ENCODE assay signal across 23 cellular contexts in the genomic region with DNA sequence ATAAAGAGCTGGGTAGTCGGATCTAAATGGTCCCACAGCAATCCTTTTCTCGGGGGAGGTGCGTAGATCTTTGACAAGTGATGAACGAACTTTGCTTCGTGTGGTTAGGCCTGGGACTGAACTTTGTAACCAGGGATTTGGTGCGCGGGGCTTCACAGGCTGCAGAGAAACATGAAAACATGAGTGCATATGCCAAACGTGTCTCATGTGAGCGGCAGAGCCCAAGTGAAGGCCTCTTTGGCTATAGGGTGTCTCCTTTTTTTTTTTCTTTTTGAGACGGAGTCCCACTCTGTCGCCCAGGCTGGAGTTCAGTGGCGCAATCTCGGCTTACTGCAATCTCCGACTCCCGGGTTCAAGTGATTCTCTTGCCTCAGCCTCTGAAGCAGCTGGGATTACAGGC.
"Had no signal": no experiment of that assay in that cellular context is flagged by ENCODE, and none has a peak within 500 bp of the region (broad histone marks: within the 10 kb centered on the region; RNA-seq: fewer than 3 reads in every experiment).

No MANE protein-coding gene starts in this region.

- ATAC-seq: esophagus mucosa; gastrocnemius medialis; heart left ventricle; left cardiac atrium; lower lobe of right lung; natural killer cell; stimulated activated memory B cell treated with anti-CD40 and anti-IgM and Interleukin-4, amounts not matched to agents 10 μg/mL and 1 μg/mL and 100 μg/mL, for 72 hours; stimulated activated naive CD8-positive, alpha-beta T cell treated with anti-CD3 and anti-CD28 coated beads, Interleukin-15, Interleukin-2, amounts not matched to agents 100 U/mL and 50 U/mL, for 24 hours had no signal

- FAIRE-seq: islet of Langerhans had no signal

- H3K9ac ChIP-seq: parathyroid adenoma had no signal

- H3K4me3 ChIP-seq: colonic mucosa, gastrocnemius medialis, heart left ventricle, hepatocyte, left ventricle myocardium inferior, lower lobe of right lung, right atrium auricular region, skin epidermis, spleen, tibial artery had no signal

- H2AFZ ChIP-seq: hepatocyte, parathyroid adenoma had no signal

- DNase-seq: colonic mucosa; effector CD8-positive, alpha-beta T cell; endodermal cell; foreskin fibroblast; gastrocnemius medialis; heart left ventricle; left cardiac atrium; left ventricle myocardium inferior; lower lobe of right lung; natural killer cell; spleen; stimulated activated CD4-positive, alpha-beta T cell treated with anti-CD3 and anti-CD28 coated beads, Interleukin-4, amount 100 ng/mL, for 4 hours; stimulated activated naive CD8-positive, alpha-beta T cell treated with anti-CD3 and anti-CD28 coated beads, Interleukin-15, Interleukin-2, amounts not matched to agents 100 U/mL and 50 U/mL, for 24 hours; substantia nigra; testis; tibial artery had no signal

- H3K9me3 ChIP-seq: colonic mucosa, gastrocnemius medialis, heart left ventricle, left ventricle myocardium inferior, lower lobe of right lung, right atrium auricular region, spleen, testis, tibial artery had no signal

- H3K79me2 ChIP-seq: hepatocyte, parathyroid adenoma had no signal

- H3K4me1 ChIP-seq: colonic mucosa, gastrocnemius medialis, left ventricle myocardium inferior, lower lobe of right lung, parathyroid adenoma, right atrium auricular region, testis, tibial artery had no signal

- H3K27ac ChIP-seq: colonic mucosa, gastrocnemius medialis, hepatocyte, left ventricle myocardium inferior, lower lobe of right lung, parathyroid adenoma, right atrium auricular region, testis, tibial artery had no signal

- H3K36me3 ChIP-seq: colonic mucosa, gastrocnemius medialis, heart left ventricle, left ventricle myocardium inferior, lower lobe of right lung, right atrium auricular region, spleen, tibial artery had no signal

- H3K27me3 ChIP-seq: colonic mucosa, gastrocnemius medialis, heart left ventricle, hepatocyte, right atrium auricular region, spleen, testis, tibial artery had no signal

- H3K4me2 ChIP-seq: hepatocyte had no signal
